In genomic region chr2:77102927-77103326, GRCh38 we compare ENCODE assay signal across 37 cellular contexts.
"Had no signal": no experiment of that assay in that cellular context is flagged by ENCODE, and none has a peak within 500 bp of the region (broad histone marks: within the 10 kb centered on the region; RNA-seq: fewer than 3 reads in every experiment).

No MANE protein-coding gene starts in this region.

- H3K4me3 ChIP-seq: ascending aorta, cardiac muscle cell had no signal

- H3K4me1 ChIP-seq: ascending aorta had no signal

- H3K27me3 ChIP-seq: ascending aorta, cardiac muscle cell had no signal

- H3K27ac ChIP-seq: ascending aorta, cardiac muscle cell, VCaP had no signal

- H3K27me3 Mint-ChIP-seq: activated CD4-positive, alpha-beta memory T cell treated with anti-CD3 and anti-CD28 coated beads, Interleukin-2, amount 10 ng/mL, durations not matched to agents 7 days and 5 days; activated CD4-positive, alpha-beta T cell treated with anti-CD3 and anti-CD28 coated beads for 36 hours; activated CD4-positive, alpha-beta T cell treated with anti-CD3 and anti-CD28 coated beads, Interleukin-2, amount 10 ng/mL, durations not matched to agents 7 days and 5 days; activated CD8-positive, alpha-beta memory T cell treated with anti-CD3 and anti-CD28 coated beads, Interleukin-2, amount 10 ng/mL, durations not matched to agents 7 days and 5 days; activated naive CD4-positive, alpha-beta T cell treated with anti-CD3 and anti-CD28 coated beads, Interleukin-2, amount 10 ng/mL, durations not matched to agents 7 days and 5 days; activated naive CD4-positive, alpha-beta T cell treated with anti-CD3 and anti-CD28 coated beads, Interleukin-2, amount 50 U/mL, for 24 hours; activated naive CD8-positive, alpha-beta T cell; activated naive CD8-positive, alpha-beta T cell treated with anti-CD3 and anti-CD28 coated beads, Interleukin-2, amount 10 ng/mL, durations not matched to agents 7 days and 5 days; activated naive CD8-positive, alpha-beta T cell treated with anti-CD3 and anti-CD28 coated beads, Interleukin-2, amount 50 U/mL, for 24 hours; activated T-cell treated with anti-CD3 and anti-CD28 coated beads, Interleukin-2, amount 50 U/mL, for 24 hours; brain; central memory CD8-positive, alpha-beta T cell had no signal

- H3K4me1 Mint-ChIP-seq: activated CD4-positive, alpha-beta memory T cell treated with anti-CD3 and anti-CD28 coated beads, Interleukin-2, amount 10 ng/mL, durations not matched to agents 7 days and 5 days; activated CD4-positive, alpha-beta T cell treated with anti-CD3 and anti-CD28 coated beads for 36 hours; activated CD4-positive, alpha-beta T cell treated with anti-CD3 and anti-CD28 coated beads, Interleukin-2, amount 10 ng/mL, durations not matched to agents 7 days and 5 days; activated CD8-positive, alpha-beta memory T cell treated with anti-CD3 and anti-CD28 coated beads, Interleukin-2, amount 10 ng/mL, durations not matched to agents 7 days and 5 days; activated naive CD4-positive, alpha-beta T cell treated with anti-CD3 and anti-CD28 coated beads, Interleukin-2, amount 10 ng/mL, durations not matched to agents 7 days and 5 days; activated naive CD4-positive, alpha-beta T cell treated with anti-CD3 and anti-CD28 coated beads, Interleukin-2, amount 50 U/mL, for 24 hours; activated naive CD8-positive, alpha-beta T cell treated with anti-CD3 and anti-CD28 coated beads, Interleukin-2, amount 10 ng/mL, durations not matched to agents 7 days and 5 days; activated naive CD8-positive, alpha-beta T cell treated with anti-CD3 and anti-CD28 coated beads, Interleukin-2, amount 50 U/mL, for 24 hours; brain; central memory CD8-positive, alpha-beta T cell had no signal

- ATAC-seq: activated CD4-positive, alpha-beta T cell treated with anti-CD3 and anti-CD28 coated beads for 36 hours; activated CD4-positive, CD25-positive, alpha-beta regulatory T cell treated with anti-CD3 and anti-CD28 coated beads, Interleukin-2, amount 50 U/mL, for 24 hours; activated CD8-positive, alpha-beta memory T cell treated with anti-CD3 and anti-CD28 coated beads, Interleukin-2, amount 10 ng/mL, durations not matched to agents 7 days and 5 days; activated CD8-positive, alpha-beta T cell treated with anti-CD3 and anti-CD28 coated beads, Interleukin-2, amount 10 ng/mL, durations not matched to agents 7 days and 5 days; activated naive CD8-positive, alpha-beta T cell treated with anti-CD3 and anti-CD28 coated beads, Interleukin-2, amount 50 U/mL, for 24 hours had no signal

- H3K9me3 ChIP-seq: ascending aorta had no signal

- H3K27ac Mint-ChIP-seq: activated CD4-positive, alpha-beta memory T cell treated with anti-CD3 and anti-CD28 coated beads, Interleukin-2, amount 10 ng/mL, durations not matched to agents 7 days and 5 days; activated CD4-positive, alpha-beta T cell treated with anti-CD3 and anti-CD28 coated beads for 36 hours; activated CD4-positive, alpha-beta T cell treated with anti-CD3 and anti-CD28 coated beads, Interleukin-2, amount 10 ng/mL, durations not matched to agents 7 days and 5 days; activated CD8-positive, alpha-beta memory T cell treated with anti-CD3 and anti-CD28 coated beads, Interleukin-2, amount 10 ng/mL, durations not matched to agents 7 days and 5 days; activated CD8-positive, alpha-beta T cell treated with anti-CD3 and anti-CD28 coated beads, Interleukin-2, amount 10 ng/mL, durations not matched to agents 7 days and 5 days; activated naive CD4-positive, alpha-beta T cell treated with anti-CD3 and anti-CD28 coated beads, Interleukin-2, amount 10 ng/mL, durations not matched to agents 7 days and 5 days; activated naive CD4-positive, alpha-beta T cell treated with anti-CD3 and anti-CD28 coated beads, Interleukin-2, amount 50 U/mL, for 24 hours; activated naive CD8-positive, alpha-beta T cell; activated naive CD8-positive, alpha-beta T cell treated with anti-CD3 and anti-CD28 coated beads, Interleukin-2, amount 10 ng/mL, durations not matched to agents 7 days and 5 days; activated naive CD8-positive, alpha-beta T cell treated with anti-CD3 and anti-CD28 coated beads, Interleukin-2, amount 50 U/mL, for 24 hours; activated T-cell treated with anti-CD3 and anti-CD28 coated beads, Interleukin-2, amount 50 U/mL, for 24 hours; activated T-helper 2 cell treated with anti-CD3 and anti-CD28 coated beads, Interferon-gamma antibody, Interleukin-2, Interleukin-4, amounts not matched to agents 10 μg/mL and 5 μg/mL and 100 μg/mL, durations not matched to agents 14 hours and 24 hours and 36 hours; brain; T-helper 1 cell treated with Interleukin-12 subunit alpha and Interleukin-12 subunit beta and Interleukin-4 antibody, amounts not matched to agents 30 μg/mL and 1 μg/mL, for 36 hours; T-helper 2 cell treated with Interferon-gamma antibody and Interleukin-4, amounts not matched to agents 5 μg/mL and 100 μg/mL, for 36 hours had no signal

- H3K9me3 Mint-ChIP-seq: brain had no signal

- H3K36me3 ChIP-seq: ascending aorta, cardiac muscle cell had no signal

- DNase-seq: activated CD4-positive, alpha-beta memory T cell treated with anti-CD3 and anti-CD28 coated beads, Interleukin-2, amount 10 ng/mL, durations not matched to agents 7 days and 5 days; activated CD4-positive, alpha-beta T cell treated with anti-CD3 and anti-CD28 coated beads for 1 hour; activated CD4-positive, alpha-beta T cell treated with anti-CD3 and anti-CD28 coated beads for 36 hours; activated CD4-positive, alpha-beta T cell treated with anti-CD3 and anti-CD28 coated beads for 48 hours; activated CD4-positive, alpha-beta T cell treated with anti-CD3 and anti-CD28 coated beads, Interleukin-2, amount 10 ng/mL, durations not matched to agents 7 days and 5 days; activated CD4-positive, alpha-beta T cell treated with anti-CD3 and anti-CD28 coated beads, Interleukin-2, amount 50 U/mL, for 48 hours; activated CD4-positive, CD25-positive, alpha-beta regulatory T cell; activated CD8-positive, alpha-beta memory T cell treated with anti-CD3 and anti-CD28 coated beads for 24 hours; activated CD8-positive, alpha-beta memory T cell treated with anti-CD3 and anti-CD28 coated beads, Interleukin-2, amount 10 ng/mL, durations not matched to agents 7 days and 5 days; activated CD8-positive, alpha-beta memory T cell treated with anti-CD3 and anti-CD28 coated beads, Interleukin-2, amount 50 U/mL, for 48 hours; activated CD8-positive, alpha-beta T cell treated with anti-CD3 and anti-CD28 coated beads, Interleukin-2, amount 10 ng/mL, durations not matched to agents 7 days and 5 days; activated effector memory CD4-positive, alpha-beta T cell treated with Interleukin-2 at 50 U/mL for 16 hours; activated gamma-delta T cell; activated naive CD4-positive, alpha-beta T cell treated with anti-CD3 and anti-CD28 coated beads, Interleukin-2, amount 10 ng/mL, durations not matched to agents 7 days and 5 days; activated naive CD4-positive, alpha-beta T cell treated with Interleukin-2 at 50 U/mL for 16 hours; activated naive CD8-positive, alpha-beta T cell treated with anti-CD3 and anti-CD28 coated beads, Interleukin-2, amount 10 ng/mL, durations not matched to agents 7 days and 5 days; activated naive CD8-positive, alpha-beta T cell treated with anti-CD3 and anti-CD28 coated beads, Interleukin-2, amount 50 U/mL, for 24 hours; activated T-cell treated with anti-CD3 and anti-CD28 coated beads, Interleukin-2, amount 50 U/mL, for 24 hours; activated T-cell treated with anti-CD3 and anti-CD28 coated beads, Interleukin-2, amount 50 U/mL, for 48 hours; amygdala; anterior cingulate cortex; caudate nucleus; SW 1271; T-helper 1 cell; T-helper 2 cell; T-helper 9 cell had no signal

- H3K36me3 Mint-ChIP-seq: activated CD8-positive, alpha-beta memory T cell treated with anti-CD3 and anti-CD28 coated beads, Interleukin-2, amount 10 ng/mL, durations not matched to agents 7 days and 5 days; activated naive CD4-positive, alpha-beta T cell treated with anti-CD3 and anti-CD28 coated beads, Interleukin-2, amount 10 ng/mL, durations not matched to agents 7 days and 5 days; activated naive CD4-positive, alpha-beta T cell treated with anti-CD3 and anti-CD28 coated beads, Interleukin-2, amount 50 U/mL, for 24 hours; activated naive CD8-positive, alpha-beta T cell; activated naive CD8-positive, alpha-beta T cell treated with anti-CD3 and anti-CD28 coated beads, Interleukin-2, amount 10 ng/mL, durations not matched to agents 7 days and 5 days; brain had no signal

- H3K4me3 Mint-ChIP-seq: activated CD4-positive, alpha-beta memory T cell treated with anti-CD3 and anti-CD28 coated beads, Interleukin-2, amount 10 ng/mL, durations not matched to agents 7 days and 5 days; activated CD4-positive, alpha-beta T cell treated with anti-CD3 and anti-CD28 coated beads for 36 hours; activated CD4-positive, alpha-beta T cell treated with anti-CD3 and anti-CD28 coated beads, Interleukin-2, amount 10 ng/mL, durations not matched to agents 7 days and 5 days; activated CD8-positive, alpha-beta memory T cell treated with anti-CD3 and anti-CD28 coated beads, Interleukin-2, amount 10 ng/mL, durations not matched to agents 7 days and 5 days; activated CD8-positive, alpha-beta T cell treated with anti-CD3 and anti-CD28 coated beads, Interleukin-2, amount 10 ng/mL, durations not matched to agents 7 days and 5 days; activated naive CD4-positive, alpha-beta T cell treated with anti-CD3 and anti-CD28 coated beads, Interleukin-2, amount 10 ng/mL, durations not matched to agents 7 days and 5 days; activated naive CD4-positive, alpha-beta T cell treated with anti-CD3 and anti-CD28 coated beads, Interleukin-2, amount 50 U/mL, for 24 hours; activated naive CD8-positive, alpha-beta T cell; activated naive CD8-positive, alpha-beta T cell treated with anti-CD3 and anti-CD28 coated beads, Interleukin-2, amount 10 ng/mL, durations not matched to agents 7 days and 5 days; activated naive CD8-positive, alpha-beta T cell treated with anti-CD3 and anti-CD28 coated beads, Interleukin-2, amount 50 U/mL, for 24 hours; activated T-cell treated with anti-CD3 and anti-CD28 coated beads, Interleukin-2, amount 50 U/mL, for 24 hours; brain; central memory CD8-positive, alpha-beta T cell; T-helper 1 cell treated with Interleukin-12 subunit alpha and Interleukin-12 subunit beta and Interleukin-4 antibody, amounts not matched to agents 30 μg/mL and 1 μg/mL, for 36 hours; T-helper 2 cell treated with Interferon-gamma antibody and Interleukin-4, amounts not matched to agents 5 μg/mL and 100 μg/mL, for 36 hours had no signal
